9 cellular contexts compared by ENCODE assay signal in genomic region chr20:35871311-35871771, GRCh38.
A peak's percentile ranks its signal among the peaks of the same experiment; 100 is the strongest.
DNase-seq lines count a peak whose midpoint lies in the region; ATAC-seq and TF ChIP-seq lines count a peak whose summit lies in the region.
"Had no signal": no experiment of that assay in that cellular context is flagged by ENCODE, and none has a peak within 500 bp of the region (broad histone marks: within the 10 kb centered on the region; RNA-seq: fewer than 3 reads in every experiment).

No MANE protein-coding gene starts in this region.

- H3K27me3 ChIP-seq in BE2C: no peaks in the 10 kb centered on the region

- no peaks in the 10 kb centered on the region for H3K9me3 ChIP-seq in BE2C

- H3K4me3 ChIP-seq in BE2C (ENCODE audit: low read depth, low read length) (peak overlapping the region; percentile 28), choroid plexus epithelial cell (ENCODE audit: low read depth, low read length) (peak overlapping the region; percentile 1)

- TF ChIP-seq CTCF in BE2C (IDR thresholded peaks at IDR 0.05; ENCODE audit: low read depth, low read length) (no peak), choroid plexus epithelial cell (conservative IDR thresholded peaks at IDR 0.05; ENCODE audit: low read depth, low read length) (no peak), omental fat pad (IDR thresholded peaks at IDR 0.05) (no peak)

- H3K36me3 ChIP-seq in BE2C: peaks cover 8% of the 10 kb centered on the region

- ATAC-seq in omental fat pad (ENCODE audit: low FRiP score) (peak; percentile 63), HG03097 (IDR thresholded peaks at IDR 0.05; ENCODE audit: low FRiP score, unreplicated experiment) (no peak), GM18870 (IDR thresholded peaks at IDR 0.05; ENCODE audit: unreplicated experiment) (no peak)

- H3K4me1 ChIP-seq in BE2C: peaks cover 5% of the 10 kb centered on the region; the same call in 1 of the 2 replicates

- DNase-seq in BE2C (peak; percentile 65), NCI-H1105 treated with DMSO at 0.1 percent for 48 hours (lab: John Stamatoyannopoulos, UW) (peak; percentile 38), choroid plexus epithelial cell (ENCODE audit: low read depth) (peak; percentile 71), omental fat pad (ENCODE audit: low spot score) (no peak), NCI-H2107 (lab: John Stamatoyannopoulos, UW) (no peak)
- DNase-seq in stimulated activated CD4-positive, alpha-beta T cell treated with anti-CD3 and anti-CD28 coated beads, Interleukin-4, amount 100 ng/mL, for 24 hours: no peak
- DNase-seq: NCI-H510A had no signal

Comparison
In these comparisons a context has a peak if more than half of its experiments do, and no peak if none do; other contexts are left out.
1. DNase-seq: peak in BE2C (single experiment), NCI-H1105 treated with DMSO at 0.1 percent for 48 hours (single experiment) and choroid plexus epithelial cell (single experiment); none in omental fat pad (single experiment), stimulated activated CD4-positive, alpha-beta T cell treated with anti-CD3 and anti-CD28 coated beads, Interleukin-4, amount 100 ng/mL, for 24 hours (single experiment) and NCI-H2107 (single experiment).